15 cellular contexts compared by ENCODE assay signal in genomic region chr1:181111559-181111958, GRCh38. TPM values are rescaled to one million over a fixed set of nuclear protein-coding genes. Genes with fewer than 3 reads are reported as not detected.
A peak's percentile ranks its signal among the peaks of the same experiment; 100 is the strongest.
DNase-seq lines count a peak whose midpoint lies in the region; ATAC-seq, FAIRE-seq and TF ChIP-seq lines count a peak whose summit lies in the region.
"Had no signal": no experiment of that assay in that cellular context is flagged by ENCODE, and none has a peak within 500 bp of the region (broad histone marks: within the 10 kb centered on the region; RNA-seq: fewer than 3 reads in every experiment).

No MANE protein-coding gene starts in this region.

- peaks cover 7% of the 10 kb centered on the region for H3K79me1 ChIP-seq in trophoblast cell (ENCODE audit: low read length)

- TF ChIP-seq POLR2A in esophagus squamous epithelium (IDR thresholded peaks at IDR 0.05): no peak

- no peak overlapping the region for H4K12ac ChIP-seq in trophoblast cell (ENCODE audit: low read depth, low read length)

- no peak overlapping the region for H2BK120ac ChIP-seq in trophoblast cell (ENCODE audit: insufficient read depth, low read length, poor library complexity)

- H3K27me3 ChIP-seq in AG04450 (ENCODE audit: control insufficient read depth, insufficient read depth, low read length) (no peaks in the 10 kb centered on the region), esophagus squamous epithelium (no peaks in the 10 kb centered on the region), trophoblast cell (ENCODE audit: insufficient read depth, low read length) (no peaks in the 10 kb centered on the region)
- H3K27me3 ChIP-seq: heart left ventricle had no signal

- intact Hi-C loops in esophagus squamous epithelium (cut with DNase I): no loop called here

- WGBS in esophagus squamous epithelium, 2 donors: 61 to 80% methylated on average over 3 of the region's 3 CpGs
- WGBS in trophoblast cell (ENCODE audit: extremely low coverage, insufficient coverage, insufficient read length): no CpG with 5 or more reads among the region's 3 CpGs

- no peak overlapping the region for H3K14ac ChIP-seq in trophoblast cell (ENCODE audit: low read length)

- H4K91ac ChIP-seq in trophoblast cell (ENCODE audit: low read depth, low read length): peak overlapping the region; percentile 58

- no peak overlapping the region for H2AFZ ChIP-seq in trophoblast cell (ENCODE audit: insufficient read depth, low read length, poor library complexity)

- no peak for TF ChIP-seq CTCF in AG04450 (IDR thresholded peaks at IDR 0.05; ENCODE audit: low read depth, low read length)
- TF ChIP-seq CTCF in esophagus squamous epithelium (IDR thresholded peaks at IDR 0.05): no peak

- CTCF ChIA-PET in AG04450 (lab: Charles Lee): interaction anchor here (1.1 to 2.2 kb wide), 2 partner anchors 15 to 30 kb away, joined by 3 to 9 read pairs; no protein-coding TSS in a partner anchor

- H3K36me3 ChIP-seq in esophagus squamous epithelium (no peaks in the 10 kb centered on the region), trophoblast cell (ENCODE audit: control insufficient read depth in 1 of 2, insufficient read depth in 2 of 2, low read length in 2 of 2) (no peaks in the 10 kb centered on the region)
- H3K36me3 ChIP-seq: heart left ventricle had no signal

- peak overlapping the region; percentile 90 for H3K27ac ChIP-seq in AG04450 (ENCODE audit: low read depth, low read length)
- H3K27ac ChIP-seq in esophagus squamous epithelium: peak overlapping the region; percentile 81 to 91 (median 86)
- no peak overlapping the region for H3K27ac ChIP-seq in trophoblast cell (ENCODE audit: low read depth, low read length)
- H3K27ac ChIP-seq: SK-N-MC had no signal

- H3K4me1 ChIP-seq in esophagus squamous epithelium (peaks cover 24 to 83% (median 33%) of the 10 kb centered on the region in 3 donors), trophoblast cell (ENCODE audit: control insufficient read depth in 1 of 2, insufficient read depth in 2 of 2, low read length in 2 of 2) (peaks cover 13 to 17% of the 10 kb centered on the region in 2 experiments)

- no peak overlapping the region for H3K23ac ChIP-seq in trophoblast cell (ENCODE audit: low read length)

- H3K4me2 ChIP-seq in trophoblast cell (ENCODE audit: low read length): no peak overlapping the region

- no peak overlapping the region for H4K8ac ChIP-seq in trophoblast cell (ENCODE audit: low read depth, low read length)

- H3K18ac ChIP-seq in trophoblast cell (ENCODE audit: low read length): no peak overlapping the region

- no peak overlapping the region for H3K4me3 ChIP-seq in AG04450 (ENCODE audit: low read depth, low read length)
- H3K4me3 ChIP-seq in esophagus squamous epithelium: no peak overlapping the region
- no peak overlapping the region for H3K4me3 ChIP-seq in trophoblast cell (ENCODE audit: low read depth, low read length)
- H3K4me3 ChIP-seq: heart left ventricle, SK-N-MC had no signal

- no peak overlapping the region for H3K9ac ChIP-seq in trophoblast cell (ENCODE audit: low read length)

- H3K4ac ChIP-seq in trophoblast cell (ENCODE audit: low read depth, low read length): no peak overlapping the region

- no peaks in the 10 kb centered on the region for H3K9me3 ChIP-seq in AG04450 (ENCODE audit: control insufficient read depth, insufficient read depth, low read length)
- H3K9me3 ChIP-seq in esophagus squamous epithelium: no peaks in the 10 kb centered on the region
- H3K9me3 ChIP-seq in trophoblast cell (ENCODE audit: insufficient read depth, low read depth, low read length): no peaks in the 10 kb centered on the region
- H3K9me3 ChIP-seq: heart left ventricle had no signal

- no peak for FAIRE-seq in RCC 7860 (lab: Jason Lieb, UNC)

- H2BK5ac ChIP-seq in trophoblast cell (ENCODE audit: low read depth, low read length, poor library complexity): no peak overlapping the region

- peak overlapping the region; percentile 59 for H2BK12ac ChIP-seq in trophoblast cell (ENCODE audit: low read length)

- POLR2A ChIA-PET in AG04450 (lab: Yijun Ruan, JAX): interaction anchor here (1.0 to 1.9 kb wide), 3 partner anchors 15 to 23 kb away, joined by 3 to 13 read pairs (median 8); partner anchors contain the start of gene IER5

- DNase-seq in AG04450 (ENCODE audit: low read depth, low spot score) (no peak), RCC 7860 (ENCODE audit: low spot score) (peak; percentile 38), esophagus squamous epithelium (lab: John Stamatoyannopoulos, UW) (no peak), trophoblast cell (peak; percentile 82 to 86), COR-L47 (lab: John Stamatoyannopoulos, UW) (no peak), T-helper 1 cell (no peak), NCI-H510A (lab: John Stamatoyannopoulos, UW) (no peak)
- DNase-seq: activated effector memory CD4-positive, alpha-beta T cell treated with anti-CD3 and anti-CD28 coated beads, Interleukin-2, amount 50 U/mL, for 16 hours; effector memory CD8-positive, alpha-beta T cell; heart left ventricle; left cardiac atrium; NCI-H2029; right cardiac atrium had no signal

- peaks cover 3% of the 10 kb centered on the region for H3K79me2 ChIP-seq in trophoblast cell (ENCODE audit: control insufficient read depth, insufficient read depth, low read length, poor library complexity)

- H2AK5ac ChIP-seq in trophoblast cell (ENCODE audit: low read length): peak overlapping the region; percentile 44

- ATAC-seq in GM18870 (IDR thresholded peaks at IDR 0.05; ENCODE audit: unreplicated experiment): no peak
- ATAC-seq: effector memory CD8-positive, alpha-beta T cell had no signal

RNA-seq across cellular contexts. Expression of gene IER5, which starts 23.1 kb away (rescaled TPM):
- 20.4 and 20.7 TPM in 2 replicates for polyA plus RNA-seq in AG04450 (2011; rRNA removed)
- polyA minus RNA-seq in AG04450 (2011; rRNA and poly(A)+ RNA removed): 26.6 and 31.9 TPM in 2 replicates
- 10 to 100 TPM; 21.6 to 40.6 (median 26.5) TPM for total RNA-seq in esophagus squamous epithelium
- 9.0 and 9.8 TPM in 2 replicates for polyA plus RNA-seq in trophoblast cell (2013)

Comparison
In these comparisons a context has a peak if more than half of its experiments do, and no peak if none do; other contexts are left out.
1. DNase-seq: peak in RCC 7860 (single experiment) and trophoblast cell (2 of 2); none in AG04450 (single experiment), esophagus squamous epithelium (single experiment), COR-L47 (single experiment), T-helper 1 cell (0 of 5) and NCI-H510A (single experiment).